8 cellular contexts compared by ENCODE assay signal in the genomic region with DNA sequence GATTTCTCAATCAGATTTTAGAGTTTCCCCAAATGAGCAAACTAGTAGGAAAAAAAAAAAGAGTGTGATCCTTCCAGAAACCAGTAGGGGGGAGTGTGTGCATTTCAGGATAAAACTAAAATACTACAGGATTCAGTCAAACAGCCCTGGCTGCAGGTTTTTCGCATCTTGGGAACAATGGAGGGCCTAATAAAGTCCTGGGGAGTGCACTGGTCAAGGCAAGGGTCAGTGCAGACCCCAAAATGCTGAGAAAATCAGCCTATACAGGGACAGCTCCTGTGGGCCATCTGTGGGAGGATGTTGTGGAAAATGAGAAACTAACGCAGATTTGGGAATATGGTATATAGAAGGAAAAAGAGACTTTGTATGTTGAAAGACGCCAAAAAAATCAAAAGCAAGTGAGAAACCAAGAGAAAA. TPM values are rescaled to one million over a fixed set of nuclear protein-coding genes. Genes with fewer than 3 reads are reported as not detected.
DNase-seq lines count a peak whose midpoint lies in the region; ATAC-seq, FAIRE-seq and TF ChIP-seq lines count a peak whose summit lies in the region.

No MANE protein-coding gene starts in this region.

- peak overlapping the region; percentile 63 for H3K4me2 ChIP-seq in GM23338

- H3K27me3 Mint-ChIP-seq in GM23338 (ENCODE audit: insufficient read depth, low read depth, poor library complexity): peaks cover 17% of the 10 kb centered on the region
- no peaks in the 10 kb centered on the region for H3K27me3 Mint-ChIP-seq in endodermal cell (ENCODE audit: insufficient read depth)

- ATAC-seq in GM23338 (peak; percentile 10; the same call in 2 of the 3 replicates), pancreas (peak in 3 of 4 donors; percentile 71 to 79 (median 74))

- H3K9me3 ChIP-seq in endodermal cell (ENCODE audit: control insufficient read depth, low read length): no peaks in the 10 kb centered on the region
- H3K9me3 ChIP-seq in pancreas: no peaks in the 10 kb centered on the region
- H3K9me3 ChIP-seq in effector memory CD4-positive, alpha-beta T cell (ENCODE audit: control insufficient read depth, low read length): no peaks in the 10 kb centered on the region

- H3K36me3 Mint-ChIP-seq in GM23338 (ENCODE audit: low read depth): peaks cover 4% of the 10 kb centered on the region; the same call in 1 of the 3 replicates
- H3K36me3 Mint-ChIP-seq in endodermal cell (ENCODE audit: low read depth): peaks cover 15% of the 10 kb centered on the region

- no peaks in the 10 kb centered on the region for H4K20me1 ChIP-seq in GM23338 (replicated peaks; ENCODE audit: insufficient read depth)

- H2AFZ ChIP-seq in GM23338: no peak overlapping the region

- TF ChIP-seq CTCF in AG09309 (IDR thresholded peaks at IDR 0.05; ENCODE audit: control insufficient read depth, insufficient read depth, low read depth, low read length, missing control alignments) (peak; percentile 67), GM23338 (conservative IDR thresholded peaks at IDR 0.05; ENCODE audit: low read depth in 2 of 2) (peak; percentile 73 to 78), endodermal cell (conservative IDR thresholded peaks at IDR 0.05) (peak; percentile 85), pancreas (IDR thresholded peaks at IDR 0.05) (peak; percentile 10 to 58 (median 50))

- intact Hi-C loops in pancreas (cut with DNase I): no loop called here

- H3K4me3 Mint-ChIP-seq in GM23338: peak overlapping the region; percentile 54; the same call in 2 of the 3 replicates
- peak overlapping the region; percentile 17 for H3K4me3 Mint-ChIP-seq in endodermal cell

- peaks cover 25% of the 10 kb centered on the region; the same call in 1 of the 2 replicates for H3K4me1 ChIP-seq in GM23338 (ENCODE audit: insufficient read depth)
- H3K4me1 ChIP-seq in endodermal cell (ENCODE audit: control insufficient read depth, insufficient read depth, low read length): peaks cover 18% of the 10 kb centered on the region
- H3K4me1 ChIP-seq in pancreas: no peaks in the 10 kb centered on the region
- H3K4me1 ChIP-seq in effector memory CD4-positive, alpha-beta T cell (ENCODE audit: control insufficient read depth, insufficient read depth, low read length, poor library complexity, severe bottlenecking): no peaks in the 10 kb centered on the region

- no peaks in the 10 kb centered on the region for H3F3A ChIP-seq in GM23338 (replicated peaks; ENCODE audit: low read depth)

- H3K79me2 ChIP-seq in GM23338 (replicated peaks; ENCODE audit: insufficient read depth): no peaks in the 10 kb centered on the region

- H3K27me3 ChIP-seq in GM23338 (ENCODE audit: insufficient read depth): no peaks in the 10 kb centered on the region
- H3K27me3 ChIP-seq in endodermal cell (ENCODE audit: control insufficient read depth, insufficient read depth, low read length, poor library complexity, severe bottlenecking): no peaks in the 10 kb centered on the region
- no peaks in the 10 kb centered on the region for H3K27me3 ChIP-seq in pancreas
- no peaks in the 10 kb centered on the region for H3K27me3 ChIP-seq in effector memory CD4-positive, alpha-beta T cell (replicated peaks; ENCODE audit: control insufficient read depth, insufficient read depth, low read length, poor library complexity, severe bottlenecking)

- H3K4me1 Mint-ChIP-seq in GM23338: peaks cover 32% of the 10 kb centered on the region
- peaks cover 38% of the 10 kb centered on the region for H3K4me1 Mint-ChIP-seq in endodermal cell

- H3K9ac ChIP-seq in endodermal cell (ENCODE audit: extremely low read depth, low read length, poor library complexity, severe bottlenecking): peak overlapping the region; percentile 77

- no peak overlapping the region for H3K4me3 ChIP-seq in AG09309 (ENCODE audit: control insufficient read depth, low read depth, low read length)
- no peak overlapping the region for H3K4me3 ChIP-seq in GM23338
- H3K4me3 ChIP-seq in endodermal cell (ENCODE audit: low read length): no peak overlapping the region
- no peak overlapping the region for H3K4me3 ChIP-seq in pancreas
- no peak overlapping the region for H3K4me3 ChIP-seq in effector memory CD4-positive, alpha-beta T cell (ENCODE audit: insufficient read depth, low read depth, low read length, poor library complexity, severe bottlenecking)

- 59 to 63% methylated on average over 2 to 3 of the region's 3 CpGs for WGBS in endodermal cell (ENCODE audit: insufficient coverage in 1 of 2, insufficient read length in 1 of 2), 2 experiments
- 44 to 49% methylated on average over 3 of the region's 3 CpGs for WGBS in pancreas, 2 donors

- peak overlapping the region; percentile 99 for H3K27ac Mint-ChIP-seq in GM23338
- peak overlapping the region; percentile 98 for H3K27ac Mint-ChIP-seq in endodermal cell

- no peak for FAIRE-seq in pancreas (lab: Jason Lieb, UNC)

- H3K27ac ChIP-seq in GM23338 (ENCODE audit: low read depth) (peak overlapping the region; percentile 100), endodermal cell (ENCODE audit: low read depth, low read length) (peak overlapping the region; percentile 2), pancreas (no peak overlapping the region)
- H3K27ac ChIP-seq in effector memory CD4-positive, alpha-beta T cell (ENCODE audit: insufficient read depth, low read length, poor library complexity, severe bottlenecking): no peak overlapping the region

- H3K9me3 Mint-ChIP-seq in GM23338 (no peaks in the 10 kb centered on the region; the same call in 2 of the 3 replicates), endodermal cell (no peaks in the 10 kb centered on the region)

- H3K36me3 ChIP-seq in GM23338 (ENCODE audit: insufficient read depth) (no peaks in the 10 kb centered on the region), endodermal cell (ENCODE audit: control insufficient read depth, insufficient read depth, low read length) (peaks cover 5% of the 10 kb centered on the region), pancreas (no peaks in the 10 kb centered on the region)
- H3K36me3 ChIP-seq in effector memory CD4-positive, alpha-beta T cell (ENCODE audit: control insufficient read depth, insufficient read depth, low read length): no peaks in the 10 kb centered on the region

- H3K9me2 ChIP-seq in GM23338 (ENCODE audit: insufficient read depth): no peaks in the 10 kb centered on the region

- DNase-seq in AG09309 (ENCODE audit: low read depth) (no peak), GM23338 (ENCODE audit: low spot score) (peak; percentile 90), NOMO-1 treated with DMSO at 0.1 percent for 48 hours (lab: John Stamatoyannopoulos, UW; ENCODE audit: unreplicated experiment) (peak; percentile 51), endodermal cell (peak; percentile 72), pancreas (no peak), DMS153 treated with DMSO at 0.1 percent for 48 hours (lab: John Stamatoyannopoulos, UW; ENCODE audit: unreplicated experiment) (no peak)
- DNase-seq in effector memory CD4-positive, alpha-beta T cell: no peak
- no peak for DNase-seq in stimulated activated CD4-positive, alpha-beta T cell treated with anti-CD3 and anti-CD28 coated beads, Interleukin-4, amount 100 ng/mL, for 1 hour

TF ChIP-seq in GM23338, 12 proteins besides CTCF, POLR2A, EP300 and RAD21 (continues in another document):
- TF ChIP-seq POLR2AphosphoS5 (IDR thresholded peaks at IDR 0.05; ENCODE audit: low read depth): no peak
- no peak for TF ChIP-seq STAT1 (IDR thresholded peaks at IDR 0.05; ENCODE audit: unreplicated experiment)
- no peak for TF ChIP-seq EZH2 (IDR thresholded peaks at IDR 0.05; ENCODE audit: low read depth, unreplicated experiment)
- TF ChIP-seq JUNB (IDR thresholded peaks at IDR 0.05; ENCODE audit: unreplicated experiment): no peak
- no peak for TF ChIP-seq ZNF331 (CRISPR knock-in tag; IDR thresholded peaks at IDR 0.05; ENCODE audit: low read depth)

RNA-seq across cellular contexts. Expression of gene ABCD4, which starts 22.2 kb away (rescaled TPM):
- 56.6 and 73.1 TPM in 2 replicates for total RNA-seq in GM23338 (2014; rRNA removed; shearing (Covaris generic))
- polyA plus RNA-seq in GM23338 (2016; fragmentation: Nextera tagmentation; extraction: Ambion mirVana) (60.5 and 64.6 TPM in 2 replicates), pancreas (10 to 100 TPM; 54.7 to 68.1 TPM)
- total RNA-seq in endodermal cell (100 to 1,000 TPM; 153 to 239 TPM), pancreas (10 to 100 TPM; 15.5 to 36.9 (median 18.3) TPM)
- polyA plus RNA-seq in endodermal cell (2013, experiment 1 of 2): 112 TPM
- 100 TPM for polyA plus RNA-seq in endodermal cell (2013, experiment 2 of 2)

RNA-seq across cellular contexts. Expression of gene VRTN, which starts 23.3 kb away (rescaled TPM):
- 129 and 143 TPM in 2 replicates for total RNA-seq in GM23338 (2014; rRNA removed; shearing (Covaris generic))
- polyA plus RNA-seq in GM23338 (2016; fragmentation: Nextera tagmentation; extraction: Ambion mirVana) (63.9 and 68.5 TPM in 2 replicates), pancreas (under 1 TPM in 1 of 2 donors, not detected in 1; 0.05 TPM)
- total RNA-seq in endodermal cell (100 to 1,000 TPM in 1 of 2 donors, 10 to 100 TPM in 1; 61.8 to 108 TPM), pancreas (under 1 TPM in 2 of 6 donors, not detected in 4; 0.12 to 0.16 TPM)
- polyA plus RNA-seq in endodermal cell (2013, experiment 1 of 2): 17.8 TPM
- 16.6 TPM for polyA plus RNA-seq in endodermal cell (2013, experiment 2 of 2)

Comparison
In these comparisons a context has a peak if more than half of its experiments do, and no peak if none do; other contexts are left out.
1. DNase-seq: peak in GM23338 (single experiment), NOMO-1 treated with DMSO at 0.1 percent for 48 hours (single experiment) and endodermal cell (single experiment); none in AG09309 (single experiment), pancreas (0 of 6), effector memory CD4-positive, alpha-beta T cell (0 of 3), stimulated activated CD4-positive, alpha-beta T cell treated with anti-CD3 and anti-CD28 coated beads, Interleukin-4, amount 100 ng/mL, for 1 hour (single experiment) and DMS153 treated with DMSO at 0.1 percent for 48 hours (single experiment).
2. H3K27ac ChIP-seq: peak in GM23338 (single experiment) and endodermal cell (single experiment); none in pancreas (0 of 4) and effector memory CD4-positive, alpha-beta T cell (single experiment).
3. RNA of gene VRTN, which starts 23.3 kb away (total RNA-seq): 129 to 143 TPM in GM23338 and 61.8 to 108 TPM in endodermal cell; 0.12 to 0.16 TPM in pancreas; every median in the first group is over 10 times any median in the second.
4. Peak in every context shown above with its lines, with median percentiles within 50 percentile points of each other: CTCF ChIP-seq.